In genomic region chr2:135798275-135798705, GRCh38 we compare ENCODE assay signal across 15 cellular contexts. TPM values are rescaled to one million over a fixed set of nuclear protein-coding genes. Genes with fewer than 3 reads are reported as not detected.
"Had no signal": no experiment of that assay in that cellular context is flagged by ENCODE, and none has a peak within 500 bp of the region (broad histone marks: within the 10 kb centered on the region; RNA-seq: fewer than 3 reads in every experiment).

No MANE protein-coding gene starts in this region.

- H3K36me3 Mint-ChIP-seq: stimulated activated effector memory CD8-positive, alpha-beta T cell treated with anti-CD3 and anti-CD28 coated beads, Interleukin-12 subunit alpha, Interleukin-12 subunit beta, amount 100 ng/mL, for 72 hours had no signal

- H3K4me3 Mint-ChIP-seq: activated CD4-positive, alpha-beta memory T cell treated with anti-CD3 and anti-CD28 coated beads for 36 hours; activated naive CD8-positive, alpha-beta T cell treated with anti-CD3 and anti-CD28 coated beads for 36 hours; activated T-cell treated with anti-CD3 and anti-CD28 coated beads, Interleukin-2, amount 50 U/mL, for 72 hours; endodermal cell; naive thymus-derived CD4-positive, alpha-beta T cell; stimulated activated effector memory CD8-positive, alpha-beta T cell treated with anti-CD3 and anti-CD28 coated beads, Interleukin-12 subunit alpha, Interleukin-12 subunit beta, amount 100 ng/mL, for 72 hours had no signal

- H3K27ac ChIP-seq: neutrophil, tibial artery, vagina had no signal

- H3K9me3 ChIP-seq: neutrophil, tibial artery, vagina had no signal

- H3K4me1 ChIP-seq: tibial artery, vagina had no signal

- DNase-seq: activated CD4-positive, alpha-beta memory T cell treated with anti-CD3 and anti-CD28 coated beads for 36 hours; activated CD4-positive, alpha-beta T cell treated with anti-CD3 and anti-CD28 coated beads for 1 hour; activated CD8-positive, alpha-beta memory T cell treated with anti-CD3 and anti-CD28 coated beads, Interleukin-2, amount 50 U/mL, for 4 hours; activated gamma-delta T cell treated with Interleukin-2 at 50 U/mL for 16 hours; activated naive CD8-positive, alpha-beta T cell treated with anti-CD3 and anti-CD28 coated beads for 36 hours; activated T-cell treated with anti-CD3 and anti-CD28 coated beads, Interleukin-2, amount 50 U/mL, for 72 hours; endodermal cell; naive thymus-derived CD4-positive, alpha-beta T cell; posterior cingulate gyrus; tibial artery had no signal

- H3K27me3 ChIP-seq: tibial artery, vagina had no signal

- H3K4me3 ChIP-seq: tibial artery, vagina had no signal

- H3K36me3 ChIP-seq: neutrophil, tibial artery, vagina had no signal

- H3K27ac Mint-ChIP-seq: activated CD4-positive, alpha-beta memory T cell treated with anti-CD3 and anti-CD28 coated beads for 36 hours; activated T-cell treated with anti-CD3 and anti-CD28 coated beads, Interleukin-2, amount 50 U/mL, for 72 hours; endodermal cell; naive thymus-derived CD4-positive, alpha-beta T cell; stimulated activated effector memory CD8-positive, alpha-beta T cell treated with anti-CD3 and anti-CD28 coated beads, Interleukin-12 subunit alpha, Interleukin-12 subunit beta, amount 100 ng/mL, for 72 hours had no signal

- H3K27me3 Mint-ChIP-seq: activated CD4-positive, alpha-beta memory T cell treated with anti-CD3 and anti-CD28 coated beads for 36 hours; activated naive CD8-positive, alpha-beta T cell treated with anti-CD3 and anti-CD28 coated beads for 36 hours; naive thymus-derived CD4-positive, alpha-beta T cell had no signal

RNA-seq across cellular contexts. Expression of gene LCT, which starts 38.7 kb away (rescaled TPM):
- total RNA-seq: dermis microvascular lymphatic vessel endothelial cell, lung microvascular endothelial cell, vagina had no signal
- polyA plus RNA-seq: naive thymus-derived CD4-positive, alpha-beta T cell had no signal
